ENCODE assay signal across 9 cellular contexts in genomic region chr7:155381852-155382801, GRCh38.
DNase-seq lines count a peak whose midpoint lies in the region; ATAC-seq, FAIRE-seq and TF ChIP-seq lines count a peak whose summit lies in the region.
"Had no signal": no experiment of that assay in that cellular context is flagged by ENCODE, and none has a peak within 500 bp of the region (broad histone marks: within the 10 kb centered on the region; RNA-seq: fewer than 3 reads in every experiment).

No MANE protein-coding gene starts in this region.

- in situ Hi-C loops in HepG2 (cut with HindIII; ENCODE audit: extremely low pct_ligation_motif_present, low pct_unique_long_range_greater_than_20kb) = loop anchor here (25.0 kb wide), 1 partner anchor 380 kb away; no protein-coding TSS in a partner anchor

- no peak for FAIRE-seq in HepG2 (lab: Jason Lieb, UNC)

- TF ChIP-seq EP300 in HepG2 (IDR thresholded peaks at IDR 0.05; ENCODE audit: low read depth in 2 of 2, low read length in 2 of 2) (no peak), HepG2 (CRISPR knock-in tag; IDR thresholded peaks at IDR 0.05; ENCODE audit: borderline replicate concordance) (no peak), ovary (IDR thresholded peaks at IDR 0.05) (no peak)

- POLR2A ChIA-PET in HepG2 (lab: Yijun Ruan, JAX) = no interaction called here

- CTCF ChIA-PET in HepG2 (lab: Yijun Ruan, JAX; ENCODE audit: low intra/inter-chr PET ratio, low total read pairs) = no interaction called here

- TF ChIP-seq RAD21 in HepG2 (CRISPR knock-in tag; IDR thresholded peaks at IDR 0.05) = no peak

- H3K9me3 ChIP-seq in HepG2 (ENCODE audit: low read length) = no peaks in the 10 kb centered on the region
- H3K9me3 ChIP-seq in ovary = no peaks in the 10 kb centered on the region

- H3K4me3 ChIP-seq in HepG2 (replicated peaks in 1 of 3; ENCODE audit: insufficient read depth in 1 of 3, low read depth in 2 of 3, low read length in 3 of 3) = peak overlapping the region in 1 of 3 experiments; percentile 16; a peak in 1 of 6 replicates
- H3K4me3 ChIP-seq in ovary = no peak overlapping the region

- H3K27ac ChIP-seq in HepG2 (ENCODE audit: extremely low read length, insufficient read depth, low read length) = no peak overlapping the region
- H3K27ac ChIP-seq in ovary = no peak overlapping the region

- WGBS in HepG2 (ENCODE audit: low lambda C conversion rate) = 36% methylated on average over 62 of the region's 75 CpGs
- WGBS in ovary, 3 donors = 2 to 3% (median 2%) methylated on average over 62 to 75 of the region's 75 CpGs

- H4K20me1 ChIP-seq in HepG2 (ENCODE audit: insufficient read depth, low read length) = 0 out of 2 replicates have a peak, but pooled peaks cover 4% of the 10 kb centered on the region

- no peaks in the 10 kb centered on the region for H3K79me2 ChIP-seq in HepG2 (ENCODE audit: insufficient read depth, low read length)

- no TSS peak for BruUV-seq in HepG2 (replicated peaks; lab: Mats Ljungman, UMichigan)

- no peaks in the 10 kb centered on the region for H3K36me3 ChIP-seq in HepG2 (replicated peaks in 1 of 2; ENCODE audit: control insufficient read depth in 1 of 2, insufficient read depth in 2 of 2, low read length in 2 of 2)
- no peaks in the 10 kb centered on the region for H3K36me3 ChIP-seq in ovary

- peak overlapping the region; percentile 7; the same call in 1 of the 2 replicates for H3K4me2 ChIP-seq in HepG2 (ENCODE audit: low read depth, low read length)

- peak overlapping the region; percentile 73 to 79 for H3K4me3 Mint-ChIP-seq in stimulated activated naive B cell treated with anti-CD40 and anti-IgM and Interleukin-4, amounts not matched to agents 10 μg/mL and 1 μg/mL and 100 μg/mL, for 72 hours

- no peaks in the 10 kb centered on the region for H3K9me3 Mint-ChIP-seq in stimulated activated naive B cell treated with anti-CD40 and anti-IgM and Interleukin-4, amounts not matched to agents 10 μg/mL and 1 μg/mL and 100 μg/mL, for 72 hours

- intact Hi-C loops in HepG2 (cut with micrococcal nuclease; ENCODE audit: unreplicated experiment) = loop anchor here (2.0 to 10.0 kb wide), 2 partner anchors 151 to 383 kb away; no protein-coding TSS in a partner anchor
- intact Hi-C loops in ovary (cut with DNase I) = no loop called here

- H3K27me3 Mint-ChIP-seq in stimulated activated naive B cell treated with anti-CD40 and anti-IgM and Interleukin-4, amounts not matched to agents 10 μg/mL and 1 μg/mL and 100 μg/mL, for 72 hours = peaks cover 90 to 99% of the 10 kb centered on the region in 2 donors

- DNase-seq in NCI-H2227 (lab: John Stamatoyannopoulos, UW; ENCODE audit: unreplicated experiment) = peak; percentile 38
- DNase-seq in NCI-H2227 treated with DMSO at 0.1 percent for 48 hours (lab: John Stamatoyannopoulos, UW) = no peak
- DNase-seq in astrocyte of the hippocampus (ENCODE audit: low read depth, low spot score) = peak; percentile 36
- no peak for DNase-seq in HepG2 (ENCODE audit: low spot score)
- DNase-seq in stimulated activated naive B cell treated with anti-CD40 and anti-IgM and Interleukin-4, amounts not matched to agents 10 μg/mL and 1 μg/mL and 100 μg/mL, for 72 hours = no peak
- DNase-seq in ovary = no peak
- DNase-seq in ureter (ENCODE audit: low spot score) = no peak
- DNase-seq: NCI-H1092 had no signal

- no peaks in the 10 kb centered on the region for H3K36me3 Mint-ChIP-seq in stimulated activated naive B cell treated with anti-CD40 and anti-IgM and Interleukin-4, amounts not matched to agents 10 μg/mL and 1 μg/mL and 100 μg/mL, for 72 hours

- H3K4me1 Mint-ChIP-seq in stimulated activated naive B cell treated with anti-CD40 and anti-IgM and Interleukin-4, amounts not matched to agents 10 μg/mL and 1 μg/mL and 100 μg/mL, for 72 hours = peaks cover 29 to 52% of the 10 kb centered on the region in 2 donors

- TF ChIP-seq CTCF in HepG2 (CRISPR knock-in tag; IDR thresholded peaks at IDR 0.05) (no peak), ovary (IDR thresholded peaks at IDR 0.05) (no peak)

- H3K27ac Mint-ChIP-seq in stimulated activated naive B cell treated with anti-CD40 and anti-IgM and Interleukin-4, amounts not matched to agents 10 μg/mL and 1 μg/mL and 100 μg/mL, for 72 hours = no peak overlapping the region

- TF ChIP-seq POLR2A in HepG2 (IDR thresholded peaks at IDR 0.05; ENCODE audit: insufficient read depth in 1 of 2, low read depth in 2 of 2, low read length in 2 of 2) (no peak), ovary (IDR thresholded peaks at IDR 0.05) (no peak)

- no peak overlapping the region for H3K9ac ChIP-seq in HepG2 (ENCODE audit: insufficient read depth, low read depth, low read length)

- H3K27me3 ChIP-seq in HepG2 (ENCODE audit: control insufficient read depth in 1 of 2, insufficient read depth in 2 of 2, low read length in 2 of 2) = peaks cover 13 to 89% of the 10 kb centered on the region in 2 experiments; a peak in 4 of 5 replicates
- H3K27me3 ChIP-seq in ovary = peaks cover 5% of the 10 kb centered on the region

- H2AFZ ChIP-seq in HepG2 (ENCODE audit: low read length) = no peak overlapping the region

- H3K4me1 ChIP-seq in HepG2 (ENCODE audit: insufficient read depth, low read length) (peaks cover 26% of the 10 kb centered on the region), ovary (ENCODE audit: insufficient read depth) (peaks cover 7% of the 10 kb centered on the region)

- ATAC-seq in HepG2 (peak; percentile 22), HG03175 (IDR thresholded peaks at IDR 0.05; ENCODE audit: unreplicated experiment) (no peak)
- ATAC-seq in stimulated activated naive B cell treated with anti-CD40 and anti-IgM and Interleukin-4, amounts not matched to agents 10 μg/mL and 1 μg/mL and 100 μg/mL, for 72 hours (replicated peaks) = peak; percentile 13 to 33

TF ChIP-seq in HepG2, 621 proteins besides CTCF, POLR2A, EP300 and RAD21:
- TF ChIP-seq SOX13 (IDR thresholded peaks at IDR 0.05) (no peak), SOX13 (CRISPR knock-in tag; conservative IDR thresholded peaks at IDR 0.05 in 1 of 2, IDR thresholded peaks at IDR 0.05 in 1 of 2) (no peak), PCBP1 (IDR thresholded peaks at IDR 0.05; ENCODE audit: borderline replicate concordance, low read depth, low read length) (no peak), DR1 (CRISPR knock-in tag; IDR thresholded peaks at IDR 0.05) (no peak), ZBTB14 (CRISPR knock-in tag; IDR thresholded peaks at IDR 0.05) (peak; percentile 59; the same call in 1 of the 2 replicates), SMAD3 (CRISPR knock-in tag; IDR thresholded peaks at IDR 0.05) (no peak), NRL (CRISPR knock-in tag; IDR thresholded peaks at IDR 0.05; ENCODE audit: borderline replicate concordance) (no peak), ZBTB2 (CRISPR knock-in tag; IDR thresholded peaks at IDR 0.05; ENCODE audit: low read depth) (no peak)

Comparison
In these comparisons a context has a peak if more than half of its experiments do, and no peak if none do; other contexts are left out.
1. DNase-seq: peak in NCI-H2227 (single experiment) and astrocyte of the hippocampus (single experiment); none in NCI-H2227 treated with DMSO at 0.1 percent for 48 hours (single experiment), HepG2 (single experiment), stimulated activated naive B cell treated with anti-CD40 and anti-IgM and Interleukin-4, amounts not matched to agents 10 μg/mL and 1 μg/mL and 100 μg/mL, for 72 hours (single experiment), ovary (0 of 5) and ureter (single experiment).